Comparison of ENCODE assay signal across 9 cellular contexts in the genomic region with DNA sequence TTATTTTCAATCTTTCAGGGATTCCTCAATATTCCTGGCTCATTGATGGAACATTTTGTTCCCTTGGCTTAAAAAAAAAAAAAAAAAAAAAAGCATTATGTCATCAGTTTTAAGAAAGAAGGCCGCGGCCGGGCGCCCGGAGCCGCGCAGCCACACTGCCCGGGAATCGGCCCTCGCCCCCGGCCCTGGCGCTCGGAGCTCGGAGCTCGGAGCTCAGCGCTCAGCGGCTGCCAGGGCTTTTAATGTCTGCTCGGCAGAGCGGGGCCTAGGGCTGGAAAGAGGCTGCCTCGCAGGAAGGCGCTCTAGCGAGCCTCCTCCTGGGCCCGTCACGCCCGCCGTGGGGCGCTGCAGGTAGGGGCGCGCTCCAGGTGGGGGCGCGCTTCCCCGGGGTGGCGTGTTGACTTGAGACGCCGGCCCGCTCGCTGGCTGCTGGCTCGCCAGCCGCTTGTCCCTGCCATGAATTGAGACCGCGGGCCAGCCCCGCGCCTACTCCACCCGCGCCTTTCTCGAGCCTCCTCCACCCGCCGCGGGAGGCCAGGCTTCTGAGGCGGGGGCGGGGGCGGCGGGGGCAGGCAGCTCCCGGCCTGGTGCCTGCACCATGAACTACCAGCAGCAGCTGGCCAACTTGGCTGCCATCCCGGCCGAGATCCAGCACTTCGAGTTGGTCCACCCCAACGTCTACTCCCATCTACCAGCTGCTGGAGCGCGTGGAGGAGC. TPM values are rescaled to one million over a fixed set of nuclear protein-coding genes. Genes with fewer than 3 reads are reported as not detected.
DNase-seq lines count a peak whose midpoint lies in the region; ATAC-seq and TF ChIP-seq lines count a peak whose summit lies in the region.
"Had no signal": no experiment of that assay in that cellular context is flagged by ENCODE, and none has a peak within 500 bp of the region (broad histone marks: within the 10 kb centered on the region; RNA-seq: fewer than 3 reads in every experiment).

No MANE protein-coding gene starts in this region.

- H3K4me3 Mint-ChIP-seq in activated T-helper 2 cell treated with anti-CD3 and anti-CD28 coated beads, Interferon-gamma antibody, Interleukin-2, Interleukin-4, amounts not matched to agents 10 μg/mL and 5 μg/mL and 100 μg/mL, durations not matched to agents 14 hours and 24 hours and 36 hours (ENCODE audit: low read depth): no peak overlapping the region

- peak; percentile 86 for TF ChIP-seq CTCF in LNCAP (IDR thresholded peaks at IDR 0.05)
- peak; percentile 46 for TF ChIP-seq CTCF in astrocyte of the cerebellum (IDR thresholded peaks at IDR 0.05; ENCODE audit: low read depth, low read length, missing control alignments)

- H3K9me3 ChIP-seq in iPS-15b (ENCODE audit: control insufficient read depth, insufficient read depth, low read length): no peaks in the 10 kb centered on the region
- H3K9me3 ChIP-seq in skeletal muscle tissue (ENCODE audit: control insufficient read depth in 3 of 3, low read length in 3 of 3): no peaks in the 10 kb centered on the region

- no peak overlapping the region for H3K27ac Mint-ChIP-seq in activated T-helper 2 cell treated with anti-CD3 and anti-CD28 coated beads, Interferon-gamma antibody, Interleukin-2, Interleukin-4, amounts not matched to agents 10 μg/mL and 5 μg/mL and 100 μg/mL, durations not matched to agents 14 hours and 24 hours and 36 hours

- H3K9me3 Mint-ChIP-seq in activated T-helper 2 cell treated with anti-CD3 and anti-CD28 coated beads, Interferon-gamma antibody, Interleukin-2, Interleukin-4, amounts not matched to agents 10 μg/mL and 5 μg/mL and 100 μg/mL, durations not matched to agents 14 hours and 24 hours and 36 hours: no peaks in the 10 kb centered on the region

- no peaks in the 10 kb centered on the region for H3K36me3 Mint-ChIP-seq in activated T-helper 2 cell treated with anti-CD3 and anti-CD28 coated beads, Interferon-gamma antibody, Interleukin-2, Interleukin-4, amounts not matched to agents 10 μg/mL and 5 μg/mL and 100 μg/mL, durations not matched to agents 14 hours and 24 hours and 36 hours (ENCODE audit: low read depth)

- in situ Hi-C loops in astrocyte of the cerebellum (cut with HindIII; ENCODE audit: low sequenced_read_pairs): no loop called here

- DNase-seq in C1 segment of cervical spinal cord (lab: John Stamatoyannopoulos, UW): peak in 8 of 14 donors; percentile 11 to 77 (median 46)
- no peak for DNase-seq in astrocyte of the cerebellum (ENCODE audit: low read depth)
- DNase-seq in activated T-helper 2 cell treated with anti-CD3 and anti-CD28 coated beads, Interferon-gamma antibody, Interleukin-2, Interleukin-4, amounts not matched to agents 10 μg/mL and 5 μg/mL and 100 μg/mL, durations not matched to agents 14 hours and 24 hours and 36 hours (ENCODE audit: low spot score): no peak

- peaks cover 55% of the 10 kb centered on the region for H3K27me3 ChIP-seq in iPS-15b (ENCODE audit: control insufficient read depth, insufficient read depth, low read length)
- peaks cover 13 to 17% (median 14%) of the 10 kb centered on the region in 3 donors for H3K27me3 ChIP-seq in skeletal muscle tissue (ENCODE audit: control insufficient read depth in 3 of 3, insufficient read depth in 3 of 3, low read length in 3 of 3)

- no peaks in the 10 kb centered on the region for H3K4me1 Mint-ChIP-seq in activated T-helper 2 cell treated with anti-CD3 and anti-CD28 coated beads, Interferon-gamma antibody, Interleukin-2, Interleukin-4, amounts not matched to agents 10 μg/mL and 5 μg/mL and 100 μg/mL, durations not matched to agents 14 hours and 24 hours and 36 hours (ENCODE audit: low read depth)

- H3K36me3 ChIP-seq in iPS-15b (ENCODE audit: control insufficient read depth, insufficient read depth, low read length) (no peaks in the 10 kb centered on the region), skeletal muscle tissue (ENCODE audit: control insufficient read depth in 3 of 3, insufficient read depth in 3 of 3, low read length in 3 of 3) (no peaks in the 10 kb centered on the region)

- H3K4me1 ChIP-seq in iPS-15b (ENCODE audit: control insufficient read depth, insufficient read depth, low read length) (peaks cover 10% of the 10 kb centered on the region), skeletal muscle tissue (ENCODE audit: control insufficient read depth in 3 of 3, insufficient read depth in 3 of 3, low read length in 3 of 3) (no peaks in the 10 kb centered on the region)

- H3K27ac ChIP-seq in skeletal muscle tissue (ENCODE audit: low read depth, low read length): no peak overlapping the region

- H3K4me3 ChIP-seq in astrocyte of the cerebellum (ENCODE audit: low read depth, low read length): peak overlapping the region; percentile 42
- peak overlapping the region; percentile 30 for H3K4me3 ChIP-seq in iPS-15b (ENCODE audit: low read depth, low read length)
- H3K4me3 ChIP-seq in skeletal muscle tissue (ENCODE audit: low read length in 3 of 3): peak overlapping the region in 2 of 3 donors; percentile 15 to 41

- intact Hi-C loops in activated T-helper 2 cell treated with anti-CD3 and anti-CD28 coated beads, Interferon-gamma antibody, Interleukin-2, Interleukin-4, amounts not matched to agents 10 μg/mL and 5 μg/mL and 100 μg/mL, durations not matched to agents 14 hours and 24 hours and 36 hours (cut with micrococcal nuclease): no loop called here

- no peak for ATAC-seq in GM19455 (IDR thresholded peaks at IDR 0.05; ENCODE audit: unreplicated experiment)
- no peak for ATAC-seq in GM18511 (IDR thresholded peaks at IDR 0.05; ENCODE audit: unreplicated experiment)

- H3K9ac ChIP-seq in iPS-15b (ENCODE audit: low read depth, low read length) (no peak overlapping the region), skeletal muscle tissue (ENCODE audit: low read depth in 1 of 3, low read length in 3 of 3) (no peak overlapping the region)

- H3K27me3 Mint-ChIP-seq in activated T-helper 2 cell treated with anti-CD3 and anti-CD28 coated beads, Interferon-gamma antibody, Interleukin-2, Interleukin-4, amounts not matched to agents 10 μg/mL and 5 μg/mL and 100 μg/mL, durations not matched to agents 14 hours and 24 hours and 36 hours (ENCODE audit: low read depth): peaks cover 28% of the 10 kb centered on the region

RNA-seq across cellular contexts. Expression of gene TDRD5, which starts 5.4 kb away (rescaled TPM):
- under 0.01 TPM for total RNA-seq in skeletal muscle tissue
- total RNA-seq in activated T-helper 2 cell treated with anti-CD3 and anti-CD28 coated beads, Interferon-gamma antibody, Interleukin-2, Interleukin-4, amounts not matched to agents 10 μg/mL and 5 μg/mL and 100 μg/mL, durations not matched to agents 14 hours and 24 hours and 36 hours: not detected in 2 replicates
- total RNA-seq: glomerular endothelial cell had no signal

RNA-seq across cellular contexts. Expression of gene NPHS2, which starts 10.5 kb away (rescaled TPM):
- not detected for total RNA-seq in skeletal muscle tissue
- not detected in 2 replicates for total RNA-seq in activated T-helper 2 cell treated with anti-CD3 and anti-CD28 coated beads, Interferon-gamma antibody, Interleukin-2, Interleukin-4, amounts not matched to agents 10 μg/mL and 5 μg/mL and 100 μg/mL, durations not matched to agents 14 hours and 24 hours and 36 hours
- total RNA-seq: glomerular endothelial cell had no signal

Comparison
In these comparisons a context has a peak if more than half of its experiments do, and no peak if none do; other contexts are left out.
1. DNase-seq: peak in C1 segment of cervical spinal cord (8 of 14); none in astrocyte of the cerebellum (single experiment) and activated T-helper 2 cell treated with anti-CD3 and anti-CD28 coated beads, Interferon-gamma antibody, Interleukin-2, Interleukin-4, amounts not matched to agents 10 μg/mL and 5 μg/mL and 100 μg/mL, durations not matched to agents 14 hours and 24 hours and 36 hours (single experiment).
2. Peak in every context shown above with its lines, with median percentiles within 50 percentile points of each other: H3K4me3 ChIP-seq.